In genomic region chr16:13772782-13773181, GRCh38 we compare ENCODE assay signal across 32 cellular contexts.
DNase-seq lines count a peak whose midpoint lies in the region; ATAC-seq, FAIRE-seq and TF ChIP-seq lines count a peak whose summit lies in the region.
"Had no signal": no experiment of that assay in that cellular context is flagged by ENCODE, and none has a peak within 500 bp of the region (broad histone marks: within the 10 kb centered on the region; RNA-seq: fewer than 3 reads in every experiment).

No MANE protein-coding gene starts in this region.

- CTCF ChIA-PET in HepG2 (lab: Yijun Ruan, JAX; ENCODE audit: low intra/inter-chr PET ratio, low total read pairs) (no interaction called here), A549 (lab: Yijun Ruan, JAX) (no interaction called here), K562 (lab: Yijun Ruan, JAX; ENCODE audit: low intra/inter-chr PET ratio) (no interaction called here)

- no peak for TF ChIP-seq CTCF in HepG2 (CRISPR knock-in tag; IDR thresholded peaks at IDR 0.05)
- no peak for TF ChIP-seq CTCF in right lobe of liver (IDR thresholded peaks at IDR 0.05)
- no peak for TF ChIP-seq CTCF in A549 (IDR thresholded peaks at IDR 0.05)
- no peak for TF ChIP-seq CTCF in K562 (IDR thresholded peaks at IDR 0.05 in 2 of 3, conservative IDR thresholded peaks at IDR 0.05 in 1 of 3; ENCODE audit: insufficient read depth in 2 of 3, low read depth in 1 of 3, low read length in 3 of 3)

- no peak overlapping the region for H2AFZ ChIP-seq in HepG2 (ENCODE audit: low read length)
- H2AFZ ChIP-seq in K562 (ENCODE audit: low read depth, low read length) = no peak overlapping the region

- ATAC-seq in HepG2 = no peak
- no peak for ATAC-seq in right lobe of liver
- ATAC-seq in A549 = no peak
- ATAC-seq in K562 = no peak
- no peak for ATAC-seq in HG03354 (IDR thresholded peaks at IDR 0.05; ENCODE audit: poor library complexity, severe bottlenecking, unreplicated experiment)
- ATAC-seq: CD8-positive, alpha-beta T cell had no signal

- no peak for FAIRE-seq in HepG2 (lab: Jason Lieb, UNC)
- FAIRE-seq in A549 (lab: Jason Lieb, UNC) = no peak
- FAIRE-seq in K562 (lab: Jason Lieb, UNC) = no peak
- FAIRE-seq: A204.1, D721Med had no signal

- H3K36me3 ChIP-seq in HepG2 (replicated peaks in 1 of 2; ENCODE audit: control insufficient read depth in 1 of 2, insufficient read depth in 2 of 2, low read length in 2 of 2) (no peaks in the 10 kb centered on the region), right lobe of liver (no peaks in the 10 kb centered on the region), K562 (ENCODE audit: control insufficient read depth, insufficient read depth, low read length) (no peaks in the 10 kb centered on the region)
- H3K36me3 ChIP-seq: BE2C; BLaER1; BLaER1 treated with 17β-estradiol and CSF1 and Interleukin-3, amounts not matched to agents 10 nM and 100 nM had no signal

- POLR2A ChIA-PET in HepG2 (lab: Yijun Ruan, JAX) = no interaction called here
- POLR2A ChIA-PET in A549 (lab: Yijun Ruan, JAX) = no interaction called here
- POLR2A ChIA-PET in K562 (lab: Yijun Ruan, JAX) = interaction anchor here (1.4 kb wide), 1 partner anchor 9 kb away, joined by 3 read pairs; no protein-coding TSS in a partner anchor

- no TSS peak for BruUV-seq in HepG2 (replicated peaks; lab: Mats Ljungman, UMichigan)
- no TSS peak for BruUV-seq in K562 (replicated peaks; lab: Mats Ljungman, UMichigan)

- H3K4me1 ChIP-seq in HepG2 (ENCODE audit: insufficient read depth, low read length) (no peaks in the 10 kb centered on the region), right lobe of liver (no peaks in the 10 kb centered on the region), A549 (no peaks in the 10 kb centered on the region), K562 (replicated peaks in 1 of 2; ENCODE audit: control insufficient read depth in 2 of 2, insufficient read depth in 2 of 2, low read length in 2 of 2) (no peaks in the 10 kb centered on the region)
- H3K4me1 ChIP-seq: BE2C; BLaER1; BLaER1 treated with 17β-estradiol and CSF1 and Interleukin-3, amounts not matched to agents 10 nM and 100 nM; Caco-2 had no signal

- TF ChIP-seq RAD21 in HepG2 (CRISPR knock-in tag; IDR thresholded peaks at IDR 0.05) (no peak), A549 (conservative IDR thresholded peaks at IDR 0.05 in 1 of 2, IDR thresholded peaks at IDR 0.05 in 1 of 2) (no peak), K562 (CRISPR knock-in tag; conservative IDR thresholded peaks at IDR 0.05 in 1 of 2, IDR thresholded peaks at IDR 0.05 in 1 of 2) (no peak)

- intact Hi-C loops in HepG2 (cut with micrococcal nuclease; ENCODE audit: unreplicated experiment) = no loop called here
- intact Hi-C loops in right lobe of liver (cut with DNase I) = no loop called here
- intact Hi-C loops in K562 (cut with micrococcal nuclease) = no loop called here

- H3K9ac ChIP-seq in HepG2 (ENCODE audit: insufficient read depth, low read depth, low read length) (no peak overlapping the region), K562 (ENCODE audit: insufficient read depth in 1 of 2, low read depth in 2 of 2, low read length in 2 of 2) (no peak overlapping the region)
- H3K9ac ChIP-seq: BLaER1; BLaER1 treated with 17β-estradiol and CSF1 and Interleukin-3, amounts not matched to agents 10 nM and 100 nM had no signal

- H3K4me2 ChIP-seq in HepG2 (ENCODE audit: low read depth, low read length) (no peak overlapping the region), A549 (no peak overlapping the region), K562 (ENCODE audit: insufficient read depth, low read length) (no peak overlapping the region)
- H3K4me2 ChIP-seq: BLaER1; BLaER1 treated with 17β-estradiol and CSF1 and Interleukin-3, amounts not matched to agents 10 nM and 100 nM had no signal

- H3K79me2 ChIP-seq in HepG2 (ENCODE audit: insufficient read depth, low read length) (no peaks in the 10 kb centered on the region), K562 (ENCODE audit: control insufficient read depth, insufficient read depth, low read length) (no peaks in the 10 kb centered on the region)

- H3K4me3 ChIP-seq in HepG2 (replicated peaks in 1 of 3; ENCODE audit: insufficient read depth in 1 of 3, low read depth in 2 of 3, low read length in 3 of 3) (no peak overlapping the region), right lobe of liver (no peak overlapping the region), A549 (no peak overlapping the region), K562 (no peak overlapping the region)
- H3K4me3 ChIP-seq: BLaER1; BLaER1 treated with 17β-estradiol and CSF1 and Interleukin-3, amounts not matched to agents 10 nM and 100 nM had no signal

- in situ Hi-C loops in HepG2 (cut with HindIII; ENCODE audit: extremely low pct_ligation_motif_present, low pct_unique_long_range_greater_than_20kb) (no loop called here), K562 (cut with MboI) (no loop called here)

- H3K9me3 ChIP-seq in HepG2 (ENCODE audit: low read length) = peaks cover 13% of the 10 kb centered on the region
- peaks cover 0 to 6% (median 0%) of the 10 kb centered on the region in 4 donors for H3K9me3 ChIP-seq in right lobe of liver
- H3K9me3 ChIP-seq in A549 = peaks cover 8% of the 10 kb centered on the region; the same call in 2 of the 3 replicates
- H3K9me3 ChIP-seq in K562 (replicated peaks; ENCODE audit: control insufficient read depth, insufficient read depth, low read depth, low read length) = no peaks in the 10 kb centered on the region; the same call in 1 of the 2 replicates
- H3K9me3 ChIP-seq: BE2C, BLaER1, Caco-2 had no signal

- H4K20me1 ChIP-seq in HepG2 (ENCODE audit: insufficient read depth, low read length) (no peaks in the 10 kb centered on the region), K562 (replicated peaks; ENCODE audit: control insufficient read depth, insufficient read depth, low read length) (no peaks in the 10 kb centered on the region)
- H4K20me1 ChIP-seq: BLaER1; BLaER1 treated with 17β-estradiol and CSF1 and Interleukin-3, amounts not matched to agents 10 nM and 100 nM had no signal

- DNase-seq in HepG2 (ENCODE audit: low spot score) (no peak), right lobe of liver (no peak), A549 (ENCODE audit: low read depth in 1 of 2, low spot score in 1 of 2) (no peak), K562 (ENCODE audit: extremely low read depth in 1 of 4, low spot score in 3 of 4) (no peak), AG20443 (ENCODE audit: low spot score) (no peak)
- DNase-seq: 8988T; ACHN; AML-193; BE2C; C1 segment of cervical spinal cord; Caco-2; Calu3; CD4-positive, alpha-beta memory T cell; CD4-positive, alpha-beta T cell; CD4-positive, CD25-positive, alpha-beta regulatory T cell; CD8-positive, alpha-beta memory T cell; CD8-positive, alpha-beta T cell; COR-L47; DMS 273 treated with DMSO at 0.1 percent for 48 hours; DMS153; DMS53; DMS79; DMS79 treated with DMSO at 0.1 percent for 48 hours; DND-41; EL had no signal

- 10% methylated on average over 1 of the region's 1 CpG for WGBS in HepG2 (ENCODE audit: low lambda C conversion rate)
- 56% methylated on average over 1 of the region's 1 CpG for WGBS in right lobe of liver (ENCODE audit: insufficient coverage, low coverage, low lambda C conversion rate, missing lambda C conversion rate)
- 0% methylated on average over 1 of the region's 1 CpG for WGBS in A549 (ENCODE audit: missing lambda C conversion rate)
- 0% methylated on average over 1 of the region's 1 CpG for WGBS in K562 (ENCODE audit: insufficient coverage, low coverage, missing lambda C conversion rate)

- TF ChIP-seq EP300 in HepG2 (IDR thresholded peaks at IDR 0.05; ENCODE audit: low read depth in 2 of 2, low read length in 2 of 2) (no peak), HepG2 (CRISPR knock-in tag; IDR thresholded peaks at IDR 0.05; ENCODE audit: borderline replicate concordance) (no peak), A549 (IDR thresholded peaks at IDR 0.05) (no peak), K562 (IDR thresholded peaks at IDR 0.05; ENCODE audit: low read length) (no peak)

- no peaks in the 10 kb centered on the region for H3K27me3 ChIP-seq in HepG2 (ENCODE audit: control insufficient read depth in 1 of 2, insufficient read depth in 2 of 2, low read length in 2 of 2)
- no peaks in the 10 kb centered on the region for H3K27me3 ChIP-seq in right lobe of liver
- no peaks in the 10 kb centered on the region; a peak in 1 of 5 replicates for H3K27me3 ChIP-seq in K562 (ENCODE audit: control insufficient read depth in 2 of 2, insufficient read depth in 2 of 2, low read length in 2 of 2)
- H3K27me3 ChIP-seq: BE2C; BLaER1; BLaER1 treated with 17β-estradiol and CSF1 and Interleukin-3, amounts not matched to agents 10 nM and 100 nM had no signal

- H3K9me1 ChIP-seq in K562 (ENCODE audit: control insufficient read depth, insufficient read depth, low read length) = no peaks in the 10 kb centered on the region

- TF ChIP-seq POLR2A in HepG2 (IDR thresholded peaks at IDR 0.05; ENCODE audit: insufficient read depth in 1 of 2, low read depth in 2 of 2, low read length in 2 of 2) = no peak
- no peak for TF ChIP-seq POLR2A in right lobe of liver (IDR thresholded peaks at IDR 0.05)
- no peak for TF ChIP-seq POLR2A in A549 (IDR thresholded peaks at IDR 0.05; ENCODE audit: low read length)
- TF ChIP-seq POLR2A in K562 (conservative IDR thresholded peaks at IDR 0.05) = no peak

- H3K27ac ChIP-seq in HepG2 (ENCODE audit: extremely low read length, insufficient read depth, low read length) (no peak overlapping the region), right lobe of liver (no peak overlapping the region), A549 (no peak overlapping the region), K562 (ENCODE audit: extremely low read depth, low read depth, low read length) (no peak overlapping the region)
- H3K27ac ChIP-seq: 22Rv1; BLaER1; BLaER1 treated with 17β-estradiol and CSF1 and Interleukin-3, amounts not matched to agents 10 nM and 100 nM; C4-2B had no signal

TF ChIP-seq in HepG2, 621 proteins besides CTCF, POLR2A, EP300 and RAD21 (continues in another document):
- TF ChIP-seq MAFF (IDR thresholded peaks at IDR 0.05; ENCODE audit: low read depth, low read length) = peak; percentile 78
- no peak for TF ChIP-seq ZNF572 (CRISPR knock-in tag; IDR thresholded peaks at IDR 0.05)

TF ChIP-seq in A549, 52 proteins besides CTCF, POLR2A, EP300 and RAD21:
- TF ChIP-seq HDAC2 (IDR thresholded peaks at IDR 0.05) = no peak
- no peak for TF ChIP-seq MYC (IDR thresholded peaks at IDR 0.05; ENCODE audit: borderline replicate concordance, low read length)
- TF ChIP-seq MAFK (IDR thresholded peaks at IDR 0.05; ENCODE audit: partially characterized antibody) = peak; percentile 41

TF ChIP-seq in K562, 482 proteins besides CTCF, POLR2A, EP300 and RAD21:
- TF ChIP-seq ZNF316 (IDR thresholded peaks at IDR 0.05) (peak; percentile 45), PRPF4 (IDR thresholded peaks at IDR 0.05; ENCODE audit: insufficient read depth, low read depth, low read length, poor library complexity, severe bottlenecking) (no peak), HNRNPK (IDR thresholded peaks at IDR 0.05; ENCODE audit: low read depth, low read length, poor library complexity, severe bottlenecking) (no peak), MIER1 (IDR thresholded peaks at IDR 0.05; ENCODE audit: low read depth) (no peak)

Comparison
In these comparisons a context has a peak if more than half of its experiments do, and no peak if none do; other contexts are left out.
1. Of the 241 proteins assayed by ChIP-seq in both HepG2 and K562: peak only in HepG2: MAFF and MAFK; only in K562: none; in both: none; in neither: 239.